Comparison of ENCODE assay signal across 21 cellular contexts in the genomic region with DNA sequence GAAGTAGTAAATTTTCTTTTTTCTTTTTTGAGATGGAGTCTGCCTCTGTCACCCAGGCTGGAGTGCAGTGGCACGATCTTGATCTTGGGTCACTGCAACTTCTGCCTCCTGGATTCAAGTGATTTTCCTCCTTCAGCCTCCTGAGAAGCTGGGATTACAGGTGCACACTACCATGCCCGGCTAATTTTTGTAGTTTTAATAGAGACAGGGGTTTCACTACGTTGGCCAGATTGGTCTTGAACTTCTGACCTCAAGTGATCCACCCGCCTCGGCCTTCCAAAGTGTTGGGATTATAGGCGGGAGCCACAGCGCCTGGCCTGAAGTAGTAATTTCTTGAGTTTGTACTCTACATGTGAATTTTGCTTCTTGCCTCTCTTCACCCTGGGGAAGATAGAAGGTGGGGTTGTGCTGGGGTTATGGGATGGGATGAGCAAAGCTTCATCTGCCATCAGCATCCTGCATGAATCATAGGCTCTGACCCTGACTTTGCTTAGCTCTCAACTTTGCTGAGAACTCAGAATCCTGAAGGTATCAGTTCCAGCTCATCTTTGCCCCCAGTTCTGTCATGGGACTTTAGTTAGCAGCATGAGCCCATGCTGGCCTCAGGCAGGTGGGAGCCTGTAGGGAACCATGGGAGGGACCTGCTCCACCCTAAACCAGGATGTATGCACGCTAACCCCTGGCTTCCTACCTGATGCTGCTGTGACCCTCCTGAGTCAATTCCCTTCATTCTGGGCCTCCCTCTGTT. TPM values are rescaled to one million over a fixed set of nuclear protein-coding genes. Genes with fewer than 3 reads are reported as not detected.
DNase-seq lines count a peak whose midpoint lies in the region; ATAC-seq and TF ChIP-seq lines count a peak whose summit lies in the region.
"Had no signal": no experiment of that assay in that cellular context is flagged by ENCODE, and none has a peak within 500 bp of the region (broad histone marks: within the 10 kb centered on the region; RNA-seq: fewer than 3 reads in every experiment).

No MANE protein-coding gene starts in this region.

- peaks cover 29% of the 10 kb centered on the region for H3K27me3 Mint-ChIP-seq in osteocyte (ENCODE audit: unreplicated experiment)

- ATAC-seq in HG03045 (IDR thresholded peaks at IDR 0.05; ENCODE audit: unreplicated experiment): no peak
- ATAC-seq: HCT116 had no signal

- H3K9me3 Mint-ChIP-seq in osteocyte (ENCODE audit: unreplicated experiment): no peaks in the 10 kb centered on the region
- H3K9me3 Mint-ChIP-seq: CD14-positive monocyte; CD4-positive, alpha-beta memory T cell; HFFc6 had no signal

- H3K27ac Mint-ChIP-seq in osteocyte (ENCODE audit: unreplicated experiment): no peak overlapping the region
- H3K27ac Mint-ChIP-seq: CD14-positive monocyte; CD4-positive, alpha-beta memory T cell; HFFc6 had no signal

- H3K4me3 Mint-ChIP-seq in osteocyte (ENCODE audit: unreplicated experiment): no peak overlapping the region
- H3K4me3 Mint-ChIP-seq: CD14-positive monocyte; CD4-positive, alpha-beta memory T cell; HFFc6 had no signal

- H3K4me1 Mint-ChIP-seq in osteocyte (ENCODE audit: unreplicated experiment): no peaks in the 10 kb centered on the region
- H3K4me1 Mint-ChIP-seq: CD14-positive monocyte had no signal

- DNase-seq in ELR (ENCODE audit: low read depth): peak; percentile 6
- DNase-seq in epithelial cell of esophagus (ENCODE audit: low read depth): peak; percentile 15
- DNase-seq in islet precursor cell: peak; percentile 37
- peak; percentile 57 for DNase-seq in osteocyte (ENCODE audit: extremely low spot score, unreplicated experiment)
- no peak for DNase-seq in SIG-M5 (lab: John Stamatoyannopoulos, UW)
- no peak for DNase-seq in NCI-H510A treated with DMSO at 0.1 percent for 48 hours (lab: John Stamatoyannopoulos, UW)
- no peak for DNase-seq in SW480 (ENCODE audit: low spot score)
- DNase-seq: CD4-positive, alpha-beta memory T cell; DMS153; DMS79; GF-D8; GOT3; H7; HFFc6 had no signal

- H3K36me3 Mint-ChIP-seq in osteocyte (ENCODE audit: unreplicated experiment): no peaks in the 10 kb centered on the region
- H3K36me3 Mint-ChIP-seq: CD14-positive monocyte; CD4-positive, alpha-beta memory T cell had no signal

- H3K4me3 ChIP-seq in epithelial cell of esophagus (ENCODE audit: low read length): no peak overlapping the region
- H3K4me3 ChIP-seq: BLaER1 had no signal

- TF ChIP-seq CTCF in epithelial cell of esophagus (IDR thresholded peaks at IDR 0.05; ENCODE audit: insufficient read depth, low read depth, low read length, missing control alignments) (no peak), osteocyte (IDR thresholded peaks at IDR 0.05) (no peak)

RNA-seq across cellular contexts. Expression of gene CCL21, which starts 9.3 kb away (rescaled TPM):
- not detected in 2 replicates for total RNA-seq in osteocyte
- total RNA-seq: A673; CD4-positive, alpha-beta memory T cell; Daoy; H7; HFFc6; HT-29 had no signal

RNA-seq across cellular contexts. Expression of gene CCL19, which starts 28.1 kb away (rescaled TPM):
- total RNA-seq in osteocyte: not detected in 2 replicates
- total RNA-seq: A673; CD4-positive, alpha-beta memory T cell; Daoy; H7; HFFc6; HT-29 had no signal

RNA-seq across cellular contexts. Expression of gene CCL27, which starts 56.7 kb away (rescaled TPM):
- 0.78 and 1.1 TPM in 2 replicates for total RNA-seq in osteocyte
- total RNA-seq: A673; CD4-positive, alpha-beta memory T cell; Daoy; HT-29 had no signal

Comparison
In these comparisons a context has a peak if more than half of its experiments do, and no peak if none do; other contexts are left out.
1. DNase-seq: peak in ELR (single experiment), epithelial cell of esophagus (single experiment), islet precursor cell (single experiment) and osteocyte (single experiment); none in SIG-M5 (single experiment), NCI-H510A treated with DMSO at 0.1 percent for 48 hours (single experiment) and SW480 (single experiment).